In genomic region chr1:228702433-228702832, GRCh38 we compare ENCODE assay signal across 1 cellular context.
TF ChIP-seq lines count a peak whose summit lies in the region.

No MANE protein-coding gene starts in this region.

TF ChIP-seq in GM23338, 12 proteins besides CTCF, POLR2A, EP300 and RAD21 (continued from another document):
- no peak for TF ChIP-seq REST (IDR thresholded peaks at IDR 0.05; ENCODE audit: unreplicated experiment)
